Comparison of ENCODE assay signal across 8 cellular contexts in genomic region chr2:54558976-54559410, GRCh38.
DNase-seq lines count a peak whose midpoint lies in the region; ATAC-seq and TF ChIP-seq lines count a peak whose summit lies in the region.

No MANE protein-coding gene starts in this region.

- no peaks in the 10 kb centered on the region for H3K9me3 ChIP-seq in effector memory CD4-positive, alpha-beta T cell (ENCODE audit: control insufficient read depth, low read length)

- no peaks in the 10 kb centered on the region for H3K36me3 ChIP-seq in effector memory CD4-positive, alpha-beta T cell (ENCODE audit: control insufficient read depth, insufficient read depth, low read length)

- H3K27ac Mint-ChIP-seq in nephron = peak overlapping the region; percentile 88 to 93 (median 92)

- H3K27ac ChIP-seq in effector memory CD4-positive, alpha-beta T cell (ENCODE audit: insufficient read depth, low read length, poor library complexity, severe bottlenecking) = peak overlapping the region; percentile 88

- peaks cover 13% of the 10 kb centered on the region for H3K4me1 ChIP-seq in effector memory CD4-positive, alpha-beta T cell (ENCODE audit: control insufficient read depth, insufficient read depth, low read length, poor library complexity, severe bottlenecking)

- TF ChIP-seq CTCF in GM12865 (IDR thresholded peaks at IDR 0.05; ENCODE audit: insufficient read depth, low read depth, low read length, missing control alignments) = no peak
- no peak for TF ChIP-seq CTCF in NB4 (IDR thresholded peaks at IDR 0.05; ENCODE audit: low read depth, low read length)
- no peak for TF ChIP-seq CTCF in nephron (IDR thresholded peaks at IDR 0.05; ENCODE audit: unreplicated experiment in 3 of 3)

- no peaks in the 10 kb centered on the region for H3K36me3 Mint-ChIP-seq in nephron (ENCODE audit: low read depth)

- peaks cover 77% of the 10 kb centered on the region for H3K4me1 Mint-ChIP-seq in nephron

- no peak for TF ChIP-seq POLR2A in NB4 (IDR thresholded peaks at IDR 0.05; ENCODE audit: extremely low read depth, insufficient read length)

- ATAC-seq in HG03439 (IDR thresholded peaks at IDR 0.05; ENCODE audit: unreplicated experiment) = no peak
- ATAC-seq in HG03520 (IDR thresholded peaks at IDR 0.05; ENCODE audit: unreplicated experiment) = no peak
- ATAC-seq in GM21529 (IDR thresholded peaks at IDR 0.05; ENCODE audit: unreplicated experiment) = no peak

- peak overlapping the region; percentile 80 to 85 (median 85) for H3K4me3 Mint-ChIP-seq in nephron

- no peaks in the 10 kb centered on the region for H3K27me3 ChIP-seq in effector memory CD4-positive, alpha-beta T cell (replicated peaks; ENCODE audit: control insufficient read depth, insufficient read depth, low read length, poor library complexity, severe bottlenecking)

- H3K27me3 Mint-ChIP-seq in nephron (ENCODE audit: low read depth) = peaks cover 4% of the 10 kb centered on the region

- H3K9me3 Mint-ChIP-seq in nephron = no peaks in the 10 kb centered on the region

- DNase-seq in GM12865 (ENCODE audit: low read depth) (peak; percentile 48), NB4 (ENCODE audit: low read depth) (peak; percentile 63), middle frontal gyrus (ENCODE audit: extremely low spot score, low spot score) (no peak)
- DNase-seq in effector memory CD4-positive, alpha-beta T cell = no peak

- H3K4me3 ChIP-seq in GM12865 (ENCODE audit: low read depth, low read length) = peak overlapping the region; percentile 97
- H3K4me3 ChIP-seq in NB4 (ENCODE audit: low read depth, low read length) = peak overlapping the region; percentile 93
- peak overlapping the region; percentile 96 for H3K4me3 ChIP-seq in effector memory CD4-positive, alpha-beta T cell (ENCODE audit: insufficient read depth, low read depth, low read length, poor library complexity, severe bottlenecking)

Comparison
In these comparisons a context has a peak if more than half of its experiments do, and no peak if none do; other contexts are left out.
1. DNase-seq: peak in GM12865 (single experiment) and NB4 (single experiment); none in effector memory CD4-positive, alpha-beta T cell (0 of 3) and middle frontal gyrus (single experiment).
2. Peak in every context shown above with its lines, with median percentiles within 50 percentile points of each other: H3K4me3 ChIP-seq.